Comparison of ENCODE assay signal across 11 cellular contexts in the genomic region with DNA sequence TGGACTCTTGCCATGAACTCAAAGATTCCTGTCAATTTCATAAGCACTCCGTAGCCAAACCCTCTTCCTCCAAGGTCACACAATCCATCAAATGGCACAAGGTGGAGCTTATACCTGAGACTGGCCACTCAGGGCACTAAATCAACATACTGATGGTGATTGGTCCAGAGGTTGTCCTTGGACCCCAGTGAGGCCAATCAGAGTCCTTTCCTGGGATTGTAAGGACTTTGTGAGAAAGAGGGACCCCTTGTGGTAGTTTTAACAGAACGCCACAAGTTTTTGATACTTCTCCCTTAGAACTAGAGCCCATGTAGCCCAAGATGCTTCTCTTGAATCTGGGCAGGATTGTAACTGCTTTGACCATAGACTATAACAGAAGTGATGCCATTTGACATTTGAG. TPM values are rescaled to one million over a fixed set of nuclear protein-coding genes. Genes with fewer than 3 reads are reported as not detected.
A peak's percentile ranks its signal among the peaks of the same experiment; 100 is the strongest.
DNase-seq lines count a peak whose midpoint lies in the region; ATAC-seq lines count a peak whose summit lies in the region.
"Had no signal": no experiment of that assay in that cellular context is flagged by ENCODE, and none has a peak within 500 bp of the region (broad histone marks: within the 10 kb centered on the region; RNA-seq: fewer than 3 reads in every experiment).

No MANE protein-coding gene starts in this region.

- DNase-seq in NCI-H82 (lab: John Stamatoyannopoulos, UW) (peak; percentile 59), NCI-H82 treated with DMSO at 0.1 percent for 48 hours (lab: John Stamatoyannopoulos, UW; ENCODE audit: unreplicated experiment) (no peak), MV-4-11 (lab: John Stamatoyannopoulos, UW) (peak; percentile 12), pons (ENCODE audit: low spot score) (no peak), foreskin melanocyte (no peak), NCI-H1436 treated with DMSO at 0.1 percent for 48 hours (lab: John Stamatoyannopoulos, UW) (no peak)
- no peak for DNase-seq in stimulated activated effector memory CD8-positive, alpha-beta T cell treated with anti-CD3 and anti-CD28 coated beads, Interleukin-12 subunit alpha, Interleukin-12 subunit beta, amount 100 ng/mL, for 72 hours (ENCODE audit: low spot score in 2 of 2)
- DNase-seq: activated CD8-positive, alpha-beta memory T cell treated with anti-CD3 and anti-CD28 coated beads for 24 hours; NCI-H345; T-cell had no signal

- H3K9me3 Mint-ChIP-seq in activated T-helper 17 cell treated with anti-CD3 and anti-CD28 coated beads, Interleukin-2, amount 50 U/mL, for 72 hours: no peaks in the 10 kb centered on the region
- H3K9me3 Mint-ChIP-seq in stimulated activated effector memory CD8-positive, alpha-beta T cell treated with anti-CD3 and anti-CD28 coated beads, Interleukin-12 subunit alpha, Interleukin-12 subunit beta, amount 100 ng/mL, for 72 hours: no peaks in the 10 kb centered on the region
- H3K9me3 Mint-ChIP-seq: T-cell had no signal

- no peak overlapping the region for H3K27ac Mint-ChIP-seq in activated T-helper 17 cell treated with anti-CD3 and anti-CD28 coated beads, Interleukin-2, amount 50 U/mL, for 72 hours
- H3K27ac Mint-ChIP-seq in stimulated activated effector memory CD8-positive, alpha-beta T cell treated with anti-CD3 and anti-CD28 coated beads, Interleukin-12 subunit alpha, Interleukin-12 subunit beta, amount 100 ng/mL, for 72 hours: no peak overlapping the region
- H3K27ac Mint-ChIP-seq: T-cell had no signal

- peaks cover 5% of the 10 kb centered on the region for H3K27me3 Mint-ChIP-seq in activated T-helper 17 cell treated with anti-CD3 and anti-CD28 coated beads, Interleukin-2, amount 50 U/mL, for 72 hours

- no peaks in the 10 kb centered on the region for H3K4me1 Mint-ChIP-seq in activated T-helper 17 cell treated with anti-CD3 and anti-CD28 coated beads, Interleukin-2, amount 50 U/mL, for 72 hours
- H3K4me1 Mint-ChIP-seq in stimulated activated effector memory CD8-positive, alpha-beta T cell treated with anti-CD3 and anti-CD28 coated beads, Interleukin-12 subunit alpha, Interleukin-12 subunit beta, amount 100 ng/mL, for 72 hours: no peaks in the 10 kb centered on the region
- H3K4me1 Mint-ChIP-seq: T-cell had no signal

- H3K36me3 Mint-ChIP-seq in activated T-helper 17 cell treated with anti-CD3 and anti-CD28 coated beads, Interleukin-2, amount 50 U/mL, for 72 hours (ENCODE audit: low read depth): no peaks in the 10 kb centered on the region
- H3K36me3 Mint-ChIP-seq in stimulated activated effector memory CD8-positive, alpha-beta T cell treated with anti-CD3 and anti-CD28 coated beads, Interleukin-12 subunit alpha, Interleukin-12 subunit beta, amount 100 ng/mL, for 72 hours: peaks cover under 1% of the 10 kb centered on the region
- H3K36me3 Mint-ChIP-seq: T-cell had no signal

- no peak overlapping the region for H3K4me3 Mint-ChIP-seq in activated T-helper 17 cell treated with anti-CD3 and anti-CD28 coated beads, Interleukin-2, amount 50 U/mL, for 72 hours
- no peak overlapping the region for H3K4me3 Mint-ChIP-seq in stimulated activated effector memory CD8-positive, alpha-beta T cell treated with anti-CD3 and anti-CD28 coated beads, Interleukin-12 subunit alpha, Interleukin-12 subunit beta, amount 100 ng/mL, for 72 hours
- H3K4me3 Mint-ChIP-seq: T-cell had no signal

- ATAC-seq in activated T-helper 17 cell treated with anti-CD3 and anti-CD28 coated beads, Interleukin-2, amount 50 U/mL, for 72 hours (replicated peaks): peak; percentile 59
- ATAC-seq in stimulated activated effector memory CD8-positive, alpha-beta T cell treated with anti-CD3 and anti-CD28 coated beads, Interleukin-12 subunit alpha, Interleukin-12 subunit beta, amount 100 ng/mL, for 72 hours: peak; percentile 55
- ATAC-seq: T-cell had no signal

RNA-seq across cellular contexts. Expression of a gene that starts 44.4 kb away (rescaled TPM):
- 10 to 100 TPM; 14.8 to 38.0 TPM for total RNA-seq in activated T-helper 17 cell treated with anti-CD3 and anti-CD28 coated beads, Interleukin-2, amount 50 U/mL, for 72 hours

Comparison
In these comparisons a context has a peak if more than half of its experiments do, and no peak if none do; other contexts are left out.
1. DNase-seq: peak in NCI-H82 (single experiment) and MV-4-11 (single experiment); none in NCI-H82 treated with DMSO at 0.1 percent for 48 hours (single experiment), stimulated activated effector memory CD8-positive, alpha-beta T cell treated with anti-CD3 and anti-CD28 coated beads, Interleukin-12 subunit alpha, Interleukin-12 subunit beta, amount 100 ng/mL, for 72 hours (0 of 2), pons (single experiment), foreskin melanocyte (single experiment) and NCI-H1436 treated with DMSO at 0.1 percent for 48 hours (single experiment).